ENCODE assay signal across 8 cellular contexts in the genomic region with DNA sequence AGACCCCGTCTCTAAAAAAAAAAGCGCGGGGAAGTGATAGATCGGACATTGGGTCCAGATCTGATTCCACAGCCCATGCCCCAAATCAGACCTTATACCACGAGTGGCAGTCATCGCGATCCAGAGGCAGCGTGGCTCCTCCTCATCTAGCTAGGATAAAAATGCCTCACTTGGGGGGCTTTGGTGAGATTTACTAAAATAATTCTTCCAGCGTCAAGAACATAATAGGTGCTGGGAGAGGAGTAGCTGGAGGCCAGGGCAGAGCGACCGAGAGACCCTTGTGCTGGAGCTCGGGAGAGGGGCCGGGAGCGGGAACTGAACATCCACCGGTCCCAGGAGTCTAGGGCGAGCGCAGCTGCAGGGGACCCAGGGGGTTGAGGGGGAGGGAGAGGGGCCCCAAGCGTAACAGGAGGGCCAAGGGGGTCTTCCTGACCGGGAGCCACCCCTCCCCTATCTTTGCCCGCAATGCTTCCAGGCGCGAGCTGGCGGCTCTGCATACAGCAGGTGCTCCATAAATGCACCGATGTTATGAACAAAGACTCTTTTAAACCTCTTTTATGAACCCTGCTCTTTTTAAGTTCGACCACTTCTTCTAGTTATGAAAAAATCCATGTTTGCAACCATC. TPM values are rescaled to one million over a fixed set of nuclear protein-coding genes. Genes with fewer than 3 reads are reported as not detected.
DNase-seq lines count a peak whose midpoint lies in the region; ATAC-seq and TF ChIP-seq lines count a peak whose summit lies in the region.

No MANE protein-coding gene starts in this region.

- peak overlapping the region; percentile 56 for H3K4me2 ChIP-seq in DOHH2 (ENCODE audit: low read length)

- peak overlapping the region; percentile 7 for H3K9ac ChIP-seq in endocrine pancreas (ENCODE audit: control insufficient read depth, insufficient read depth, low read length)

- no peaks in the 10 kb centered on the region for H4K20me1 ChIP-seq in DOHH2 (ENCODE audit: control insufficient read depth, insufficient read depth, low read depth, low read length)

- H3K9me2 ChIP-seq in DOHH2 (replicated peaks; ENCODE audit: control insufficient read depth, low read length): no peaks in the 10 kb centered on the region

- H3K4me1 ChIP-seq in DOHH2 (ENCODE audit: control insufficient read depth, low read length) (peaks cover 60% of the 10 kb centered on the region), Panc1 (ENCODE audit: control insufficient read depth, insufficient read depth, low read length) (peaks cover 29% of the 10 kb centered on the region), endocrine pancreas (ENCODE audit: control insufficient read depth, insufficient read depth, low read length) (no peaks in the 10 kb centered on the region), prostate gland (replicated peaks) (peaks cover 11% of the 10 kb centered on the region)

- TF ChIP-seq POLR2A in prostate gland (IDR thresholded peaks at IDR 0.05): no peak

- no peak for TF ChIP-seq CTCF in DOHH2 (IDR thresholded peaks at IDR 0.05; ENCODE audit: low read depth, low read length, poor library complexity, severe bottlenecking)
- no peak for TF ChIP-seq CTCF in Panc1 (IDR thresholded peaks at IDR 0.05)
- no peak for TF ChIP-seq CTCF in prostate gland (IDR thresholded peaks at IDR 0.05)

- in situ Hi-C loops in Panc1 (cut with HindIII; ENCODE audit: low pct_unique_long_range_greater_than_20kb, low sequenced_read_pairs) (no loop called here), ACHN (cut with HindIII; ENCODE audit: low pct_ligation_motif_present, low pct_unique_long_range_greater_than_20kb, low sequenced_read_pairs) (no loop called here)

- no peak overlapping the region for H3K27ac ChIP-seq in DOHH2 (ENCODE audit: low read depth, low read length)
- H3K27ac ChIP-seq in Panc1 (ENCODE audit: low read length): peak overlapping the region; percentile 78
- peak overlapping the region in 1 of 2 donors; percentile 89 for H3K27ac ChIP-seq in prostate gland

- intact Hi-C loops in Panc1 (cut with micrococcal nuclease; ENCODE audit: unreplicated experiment) (no loop called here), prostate gland (cut with DNase I) (no loop called here)

- H3K36me3 ChIP-seq in DOHH2 (ENCODE audit: control insufficient read depth, low read length) (no peaks in the 10 kb centered on the region), Panc1 (ENCODE audit: control insufficient read depth, insufficient read depth, low read length) (no peaks in the 10 kb centered on the region), endocrine pancreas (ENCODE audit: control insufficient read depth, insufficient read depth, low read length) (no peaks in the 10 kb centered on the region), prostate gland (no peaks in the 10 kb centered on the region)

- H3K79me2 ChIP-seq in DOHH2 (ENCODE audit: control insufficient read depth, low read length): no peaks in the 10 kb centered on the region

- H3K27me3 ChIP-seq in DOHH2 (ENCODE audit: control insufficient read depth, low read length) (peaks cover 59% of the 10 kb centered on the region), Panc1 (ENCODE audit: control insufficient read depth, insufficient read depth, low read length) (no peaks in the 10 kb centered on the region), endocrine pancreas (ENCODE audit: control insufficient read depth, insufficient read depth, low read length) (no peaks in the 10 kb centered on the region), prostate gland (replicated peaks; ENCODE audit: insufficient read depth) (no peaks in the 10 kb centered on the region)

- DNase-seq in Panc1 (ENCODE audit: low read depth, low spot score) (no peak), prostate gland (ENCODE audit: low spot score) (no peak), globus pallidus (ENCODE audit: low spot score) (no peak), ACHN (no peak), NCI-H446 treated with DMSO at 0.1 percent for 48 hours (lab: John Stamatoyannopoulos, UW) (no peak)

- no peaks in the 10 kb centered on the region for H3K9me3 ChIP-seq in DOHH2 (ENCODE audit: control insufficient read depth, insufficient read depth, low read length)
- no peaks in the 10 kb centered on the region for H3K9me3 ChIP-seq in Panc1 (ENCODE audit: control insufficient read depth, insufficient read depth, low read depth, low read length)
- no peaks in the 10 kb centered on the region for H3K9me3 ChIP-seq in endocrine pancreas (ENCODE audit: control insufficient read depth, low read length)
- H3K9me3 ChIP-seq in prostate gland: no peaks in the 10 kb centered on the region

- peaks cover 15% of the 10 kb centered on the region for H3F3A ChIP-seq in DOHH2 (ENCODE audit: control insufficient read depth, insufficient read depth)

- POLR2A ChIA-PET in Panc1 (lab: Charles Lee): interaction anchor here (0.5 to 0.7 kb wide), 2 partner anchors 59 to 125 kb away, joined by 3 to 11 read pairs; no protein-coding TSS in a partner anchor

- BruUV-seq in Panc1 (replicated peaks; lab: Mats Ljungman, UMichigan): no TSS peak

- no peak for ATAC-seq in Panc1
- ATAC-seq in HG02798 (IDR thresholded peaks at IDR 0.05; ENCODE audit: poor library complexity, unreplicated experiment): no peak

- peak overlapping the region; percentile 51 for H3K4me3 ChIP-seq in DOHH2 (ENCODE audit: low read length)
- H3K4me3 ChIP-seq in Panc1 (ENCODE audit: low read depth in 2 of 2, low read length in 2 of 2): peak overlapping the region; percentile 73 to 85
- H3K4me3 ChIP-seq in endocrine pancreas (ENCODE audit: control insufficient read depth, insufficient read depth, low read length): peak overlapping the region; percentile 33
- peak overlapping the region; percentile 9 to 74 for H3K4me3 ChIP-seq in prostate gland

- 33% methylated on average over 25 of the region's 25 CpGs for WGBS in prostate gland

- CTCF ChIA-PET in Panc1 (lab: Charles Lee): interaction anchor here (0.7 to 1.0 kb wide), 4 partner anchors 27 to 586 kb away, joined by 3 read pairs; no protein-coding TSS in a partner anchor

RNA-seq across cellular contexts. Expression of gene CPT1A, which starts 0.8 kb away (rescaled TPM):
- 153 TPM for total RNA-seq in Panc1 (2021; ENCODE audit: unreplicated experiment)
- 119 TPM for polyA plus RNA-seq in Panc1 (2012; ENCODE audit: insufficient read length)
- 10 to 100 TPM; 33.3 to 55.2 TPM for total RNA-seq in prostate gland
